In the genomic region with DNA sequence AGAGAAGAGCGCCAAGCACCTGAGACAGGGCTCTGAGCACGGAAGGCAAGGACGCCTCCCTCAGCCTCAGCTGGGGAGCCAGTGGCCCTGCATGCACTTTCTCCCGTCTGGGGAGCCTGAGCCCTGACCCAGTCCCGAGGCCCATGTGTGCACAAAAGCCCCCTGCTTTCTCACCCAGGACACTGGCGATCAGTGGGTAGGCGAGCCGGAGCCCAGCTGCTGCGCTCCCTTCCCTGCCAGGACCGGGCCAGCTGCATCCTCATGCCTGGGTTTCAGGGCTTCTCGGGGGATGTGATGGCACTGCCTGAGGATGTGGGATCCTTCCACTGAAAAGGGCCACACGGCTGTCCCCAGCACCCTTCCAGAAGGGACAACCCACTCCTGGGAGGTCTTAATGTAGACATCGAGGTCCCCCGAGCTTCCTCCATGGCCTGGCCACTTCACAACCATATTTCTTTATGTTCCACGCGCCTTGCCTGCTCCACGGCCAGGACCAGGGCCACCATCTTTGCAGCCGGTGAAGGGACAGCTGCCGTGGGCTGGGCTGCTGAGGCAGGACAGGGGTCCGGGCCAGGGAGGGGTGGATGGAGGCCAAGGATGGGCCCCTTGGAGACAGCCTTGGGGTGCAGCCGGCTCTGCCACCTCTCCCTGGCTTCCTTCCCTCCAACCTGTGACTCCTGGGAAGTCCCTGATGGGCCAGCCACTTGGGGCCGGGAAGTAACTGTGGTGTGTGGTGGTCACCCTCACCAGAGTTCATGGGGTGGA, we compare ENCODE assay signal across 1 cellular context. TPM values are rescaled to one million over a fixed set of nuclear protein-coding genes. Genes with fewer than 3 reads are reported as not detected.
"Had no signal": no experiment of that assay in that cellular context is flagged by ENCODE, and none has a peak within 500 bp of the region (broad histone marks: within the 10 kb centered on the region; RNA-seq: fewer than 3 reads in every experiment).

No MANE protein-coding gene starts in this region.

RNA-seq across cellular contexts. Expression of gene RTN4R, which starts 10.8 kb away (rescaled TPM):
- total RNA-seq: OCI-LY7 had no signal
